ENCODE assay signal across 9 cellular contexts in genomic region chr18:37565985-37566478, GRCh38. TPM values are rescaled to one million over a fixed set of nuclear protein-coding genes. Genes with fewer than 3 reads are reported as not detected.
DNase-seq lines count a peak whose midpoint lies in the region; ATAC-seq, FAIRE-seq and TF ChIP-seq lines count a peak whose summit lies in the region.
"Had no signal": no experiment of that assay in that cellular context is flagged by ENCODE, and none has a peak within 500 bp of the region (broad histone marks: within the 10 kb centered on the region; RNA-seq: fewer than 3 reads in every experiment).

No MANE protein-coding gene starts in this region.

- DNase-seq in NCI-H2196 (lab: John Stamatoyannopoulos, UW; ENCODE audit: unreplicated experiment) = peak; percentile 63
- no peak for DNase-seq in NCI-H2196 treated with DMSO at 0.1 percent for 48 hours (lab: John Stamatoyannopoulos, UW; ENCODE audit: unreplicated experiment)
- no peak for DNase-seq in RWPE2 (ENCODE audit: low spot score)
- peak; percentile 34 to 89 (median 58) for DNase-seq in pancreas
- no peak for DNase-seq in T-cell

- POLR2A ChIA-PET in T-cell (lab: Charles Lee) = no interaction called here

- FAIRE-seq in pancreas (lab: Jason Lieb, UNC) = no peak

- no peaks in the 10 kb centered on the region for H3K4me1 ChIP-seq in RWPE2 (ENCODE audit: insufficient read depth, poor library complexity, severe bottlenecking)
- H3K4me1 ChIP-seq in gastroesophageal sphincter = peaks cover 0 to 33% (median 15%) of the 10 kb centered on the region in 3 donors
- H3K4me1 ChIP-seq in pancreas = peaks cover 0 to 7% (median 4%) of the 10 kb centered on the region in 3 donors

- TF ChIP-seq POLR2A in gastroesophageal sphincter (IDR thresholded peaks at IDR 0.05) = peak in 1 of 2 donors; percentile 19

- no peaks in the 10 kb centered on the region for H3K9me3 Mint-ChIP-seq in T-cell

- intact Hi-C loops in pancreas (cut with DNase I) = no loop called here

- no peaks in the 10 kb centered on the region for H3K36me3 Mint-ChIP-seq in T-cell

- H3K27me3 Mint-ChIP-seq in T-cell = peaks cover 63 to 75% of the 10 kb centered on the region in 2 donors

- H3K27ac Mint-ChIP-seq in T-cell = no peak overlapping the region

- H3K36me3 ChIP-seq in RWPE2 (ENCODE audit: low read depth) (no peaks in the 10 kb centered on the region), gastroesophageal sphincter (no peaks in the 10 kb centered on the region), pancreas (no peaks in the 10 kb centered on the region)

- H3K9me3 ChIP-seq in RWPE2 (ENCODE audit: severe bottlenecking) (no peaks in the 10 kb centered on the region), gastroesophageal sphincter (no peaks in the 10 kb centered on the region), pancreas (no peaks in the 10 kb centered on the region)

- H3K4me1 Mint-ChIP-seq in T-cell = peaks cover 16 to 20% (median 20%) of the 10 kb centered on the region in 3 donors

- ATAC-seq in RWPE2 (ENCODE audit: low read depth) (peak; percentile 40; the same call in 1 of the 3 replicates), gastroesophageal sphincter (peak; percentile 62), pancreas (peak; percentile 72 to 81 (median 80)), T-cell (replicated peaks in 1 of 4) (no peak), GM18520 (IDR thresholded peaks at IDR 0.05; ENCODE audit: unreplicated experiment) (no peak), GM21737 (IDR thresholded peaks at IDR 0.05; ENCODE audit: unreplicated experiment) (no peak)

- peak overlapping the region in 1 of 3 donors; percentile 66 for H3K4me3 Mint-ChIP-seq in T-cell

- CTCF ChIA-PET in T-cell (lab: Charles Lee) = no interaction called here

- no peak for TF ChIP-seq EP300 in gastroesophageal sphincter (IDR thresholded peaks at IDR 0.05)

- H3K27ac ChIP-seq in RWPE2 (ENCODE audit: poor library complexity, severe bottlenecking) = no peak overlapping the region
- H3K27ac ChIP-seq in gastroesophageal sphincter = no peak overlapping the region
- no peak overlapping the region for H3K27ac ChIP-seq in pancreas

- no peak for TF ChIP-seq CTCF in RWPE2 (IDR thresholded peaks at IDR 0.05; ENCODE audit: poor library complexity, severe bottlenecking)
- TF ChIP-seq CTCF in gastroesophageal sphincter (IDR thresholded peaks at IDR 0.05) = no peak
- TF ChIP-seq CTCF in pancreas (IDR thresholded peaks at IDR 0.05) = no peak

- WGBS in gastroesophageal sphincter (ENCODE audit: low coverage in 1 of 2), 2 donors = no CpG with 5 or more reads among the region's 49 CpGs
- 0 to 2% methylated on average over 33 to 49 of the region's 49 CpGs for WGBS in pancreas, 2 donors

- H3K4me3 ChIP-seq in RWPE2 (ENCODE audit: severe bottlenecking) (peak overlapping the region; percentile 18), gastroesophageal sphincter (peak overlapping the region; percentile 37 to 61), pancreas (peak overlapping the region in 3 of 4 donors; percentile 37 to 54 (median 53))

- H3K27me3 ChIP-seq in RWPE2 (ENCODE audit: insufficient read depth, poor library complexity, severe bottlenecking) (peaks cover 90% of the 10 kb centered on the region), gastroesophageal sphincter (peaks cover 93% of the 10 kb centered on the region), pancreas (peaks cover 0 to 20% (median 8%) of the 10 kb centered on the region in 4 donors)

RNA-seq across cellular contexts. Expression of gene CELF4, which starts 0.4 kb away (rescaled TPM):
- total RNA-seq in gastroesophageal sphincter (under 1 TPM; 0.32 to 0.81 (median 0.77) TPM), pancreas (1 to 10 TPM; 1.0 to 3.3 (median 2.4) TPM), T-cell (not detected)
- 1 to 10 TPM; 3.0 to 10.0 TPM for polyA plus RNA-seq in pancreas
- total RNA-seq: T-helper 1 cell treated with Interleukin-12 subunit alpha and Interleukin-12 subunit beta and Interleukin-4 antibody, amounts not matched to agents 30 ng/mL and 1 ng/mL, for 36 hours had no signal

Comparison
In these comparisons a context has a peak if more than half of its experiments do, and no peak if none do; other contexts are left out.
1. DNase-seq: peak in NCI-H2196 (single experiment) and pancreas (6 of 6); none in NCI-H2196 treated with DMSO at 0.1 percent for 48 hours (single experiment), RWPE2 (single experiment) and T-cell (0 of 34).
2. ATAC-seq: peak in RWPE2 (single experiment), gastroesophageal sphincter (single experiment) and pancreas (4 of 4); none in T-cell (0 of 4), GM18520 (single experiment) and GM21737 (single experiment).
3. Peak in every context shown above with its lines, with median percentiles within 50 percentile points of each other: H3K4me3 ChIP-seq.